In the genomic region with DNA sequence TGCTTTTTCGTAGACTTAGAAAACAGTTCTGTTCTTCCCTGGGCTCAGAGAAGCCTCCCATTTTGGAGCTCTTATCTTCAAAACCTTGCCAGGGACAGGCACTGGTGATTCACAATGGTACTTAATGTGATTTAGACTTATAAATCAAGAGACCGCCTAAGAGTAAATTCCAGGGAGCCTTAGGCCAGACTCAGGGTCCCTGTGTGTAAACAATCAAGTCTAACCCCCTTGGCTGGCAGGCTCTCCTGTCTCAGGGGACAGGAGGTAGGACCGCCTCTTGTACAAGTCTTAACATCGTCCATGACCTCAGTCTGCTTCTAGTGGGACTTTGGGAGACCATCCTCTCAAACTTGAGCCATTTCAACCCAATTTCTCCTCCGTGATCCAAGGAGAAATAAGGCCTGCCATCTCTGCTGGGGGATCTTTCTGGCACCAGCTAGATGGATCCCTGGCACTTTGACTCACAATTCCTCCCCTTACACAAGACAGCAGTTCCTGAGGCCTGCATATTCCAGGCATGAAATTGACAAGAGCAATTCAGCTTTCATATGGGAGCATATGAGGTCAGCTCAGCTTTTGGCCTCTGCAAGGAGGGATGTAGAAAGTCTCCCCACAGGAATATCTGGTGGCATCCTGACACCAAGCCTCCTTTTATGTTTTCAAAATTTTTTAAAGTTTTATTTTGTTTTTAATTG, we compare ENCODE assay signal across 25 cellular contexts.
"Had no signal": no experiment of that assay in that cellular context is flagged by ENCODE, and none has a peak within 500 bp of the region (broad histone marks: within the 10 kb centered on the region; RNA-seq: fewer than 3 reads in every experiment).

No MANE protein-coding gene starts in this region.

- DNase-seq: activated CD4-positive, alpha-beta T cell treated with anti-CD3 and anti-CD28 coated beads for 36 hours; activated CD4-positive, alpha-beta T cell treated with anti-CD3 and anti-CD28 coated beads, Interleukin-2, amount 50 U/mL, for 4 hours; activated CD4-positive, CD25-positive, alpha-beta regulatory T cell; activated naive CD4-positive, alpha-beta T cell; activated naive CD8-positive, alpha-beta T cell treated with anti-CD3 and anti-CD28 coated beads for 36 hours; activated T-cell treated with anti-CD3 and anti-CD28 coated beads for 4 hours; activated T-cell treated with anti-CD3 and anti-CD28 coated beads, Interleukin-2, amount 50 U/mL, for 72 hours; amniotic stem cell; caudate nucleus; foreskin fibroblast; head of caudate nucleus; hypothalamus; immature natural killer cell; kidney; left colon; naive B cell; nucleus accumbens; pancreas; psoas muscle; stimulated activated CD4-positive, alpha-beta T cell treated with anti-CD3 and anti-CD28 coated beads, Interleukin-15, amount 100 ng/mL, for 24 hours; stimulated activated CD4-positive, alpha-beta T cell treated with anti-CD3 and anti-CD28 coated beads, Interleukin-2, amount 100 ng/mL, for 24 hours; stimulated activated naive B cell treated with anti-CD40 and anti-IgM and Interleukin-4, amounts not matched to agents 10 μg/mL and 1 μg/mL and 100 μg/mL, for 72 hours; stomach; tibial artery had no signal

- H3K9me3 ChIP-seq: pancreas, psoas muscle, stomach, tibial artery had no signal

- H3K27ac ChIP-seq: pancreas, psoas muscle, stomach had no signal

- H3K36me3 ChIP-seq: pancreas, stomach, tibial artery had no signal

- ATAC-seq: activated CD4-positive, alpha-beta T cell treated with anti-CD3 and anti-CD28 coated beads for 36 hours; activated T-cell treated with anti-CD3 and anti-CD28 coated beads, Interleukin-2, amount 50 U/mL, for 72 hours; left colon; pancreas; psoas muscle; stimulated activated naive B cell treated with anti-CD40 and anti-IgM and Interleukin-4, amounts not matched to agents 10 μg/mL and 1 μg/mL and 100 μg/mL, for 72 hours had no signal

- H3K4me3 ChIP-seq: lung, pancreas, psoas muscle, stomach, tibial artery had no signal

- H3K27me3 ChIP-seq: pancreas, stomach, tibial artery had no signal

- H3K4me1 ChIP-seq: pancreas had no signal
